ENCODE assay signal across 8 cellular contexts in genomic region chr22:21642584-21643448, GRCh38. TPM values are rescaled to one million over a fixed set of nuclear protein-coding genes. Genes with fewer than 3 reads are reported as not detected.
DNase-seq lines count a peak whose midpoint lies in the region; ATAC-seq and TF ChIP-seq lines count a peak whose summit lies in the region.

No MANE protein-coding gene starts in this region.

- H3K27me3 ChIP-seq in OCI-LY1 (ENCODE audit: insufficient read depth, low read length) (no peaks in the 10 kb centered on the region), neuron (ENCODE audit: insufficient read depth, low read length) (no peaks in the 10 kb centered on the region), vagina (no peaks in the 10 kb centered on the region)

- no peaks in the 10 kb centered on the region for H3K9me3 ChIP-seq in OCI-LY1 (ENCODE audit: low read length)
- no peaks in the 10 kb centered on the region for H3K9me3 ChIP-seq in neuron (ENCODE audit: low read length)
- no peaks in the 10 kb centered on the region for H3K9me3 ChIP-seq in vagina

- peak overlapping the region; percentile 80 for H3K4me3 Mint-ChIP-seq in HFFc6
- H3K4me3 Mint-ChIP-seq in activated T-cell treated with anti-CD3 and anti-CD28 coated beads, Interleukin-2, amount 50 U/mL, for 72 hours: peak overlapping the region; percentile 66 to 97

- H3K4me1 ChIP-seq in OCI-LY1 (ENCODE audit: insufficient read depth, low read length, severe bottlenecking) (peaks cover 24% of the 10 kb centered on the region), neuron (ENCODE audit: insufficient read depth, low read length) (peaks cover 24% of the 10 kb centered on the region), vagina (peaks cover 29% of the 10 kb centered on the region)

- peak overlapping the region; percentile 96 for H3K4me2 ChIP-seq in OCI-LY1 (ENCODE audit: low read length)

- H2AFZ ChIP-seq in OCI-LY1 (ENCODE audit: low read length): no peak overlapping the region
- peak overlapping the region; percentile 77 for H2AFZ ChIP-seq in neuron (ENCODE audit: low read depth, low read length)

- peak; percentile 4 to 8 for ATAC-seq in activated T-cell treated with anti-CD3 and anti-CD28 coated beads, Interleukin-2, amount 50 U/mL, for 72 hours (replicated peaks in 1 of 2)
- no peak for ATAC-seq in HG03280 (IDR thresholded peaks at IDR 0.05; ENCODE audit: unreplicated experiment)

- peak overlapping the region; percentile 48 for H3K27ac ChIP-seq in OCI-LY1 (ENCODE audit: low read depth, low read length, poor library complexity, severe bottlenecking)
- H3K27ac ChIP-seq in vagina: peak overlapping the region; percentile 15

- H3K36me3 ChIP-seq in OCI-LY1 (ENCODE audit: insufficient read depth, low read length): peaks cover 32% of the 10 kb centered on the region
- peaks cover 9% of the 10 kb centered on the region for H3K36me3 ChIP-seq in neuron (ENCODE audit: insufficient read depth, low read length)
- no peaks in the 10 kb centered on the region for H3K36me3 ChIP-seq in vagina

- no peaks in the 10 kb centered on the region; the same call in 1 of the 2 replicates for H3K27me3 Mint-ChIP-seq in HFFc6 (ENCODE audit: insufficient read depth)
- H3K27me3 Mint-ChIP-seq in activated T-cell treated with anti-CD3 and anti-CD28 coated beads, Interleukin-2, amount 50 U/mL, for 72 hours (ENCODE audit: low read depth): peaks cover 9% of the 10 kb centered on the region

- no peaks in the 10 kb centered on the region for H3F3A ChIP-seq in OCI-LY1 (ENCODE audit: insufficient read depth, low read length)

- no peaks in the 10 kb centered on the region for H4K20me1 ChIP-seq in OCI-LY1 (ENCODE audit: insufficient read depth, low read length)

- H3K36me3 Mint-ChIP-seq in HFFc6 (ENCODE audit: low read depth): no peaks in the 10 kb centered on the region
- H3K36me3 Mint-ChIP-seq in activated T-cell treated with anti-CD3 and anti-CD28 coated beads, Interleukin-2, amount 50 U/mL, for 72 hours (ENCODE audit: insufficient read depth in 2 of 2): peaks cover 2 to 4% of the 10 kb centered on the region in 2 donors

- H3K79me2 ChIP-seq in OCI-LY1 (ENCODE audit: insufficient read depth, low read length): peaks cover 4% of the 10 kb centered on the region; the same call in 1 of the 2 replicates

- H3K9ac ChIP-seq in OCI-LY1 (ENCODE audit: low read length): peak overlapping the region; percentile 85

- H3K9me3 Mint-ChIP-seq in HFFc6: no peaks in the 10 kb centered on the region
- H3K9me3 Mint-ChIP-seq in activated T-cell treated with anti-CD3 and anti-CD28 coated beads, Interleukin-2, amount 50 U/mL, for 72 hours: no peaks in the 10 kb centered on the region

- no peak for TF ChIP-seq POLR2A in vagina (IDR thresholded peaks at IDR 0.05)

- H3K4me1 Mint-ChIP-seq in HFFc6 (ENCODE audit: low read depth): peaks cover 31% of the 10 kb centered on the region
- H3K4me1 Mint-ChIP-seq in activated T-cell treated with anti-CD3 and anti-CD28 coated beads, Interleukin-2, amount 50 U/mL, for 72 hours (ENCODE audit: low read depth): peaks cover 22% of the 10 kb centered on the region

- intact Hi-C loops in vagina (cut with DNase I): no loop called here

- H3K4me3 ChIP-seq in OCI-LY1 (ENCODE audit: low read depth, low read length, poor library complexity, severe bottlenecking) (peak overlapping the region; percentile 80), fibroblast of pulmonary artery (replicated peaks; ENCODE audit: low read depth, low read length) (peak overlapping the region; percentile 75), neuron (ENCODE audit: low read length) (peak overlapping the region; percentile 88), vagina (peak overlapping the region; percentile 80 to 85)

- peak overlapping the region; percentile 85 for H3K27ac Mint-ChIP-seq in HFFc6
- peak overlapping the region; percentile 44 for H3K27ac Mint-ChIP-seq in activated T-cell treated with anti-CD3 and anti-CD28 coated beads, Interleukin-2, amount 50 U/mL, for 72 hours

- TF ChIP-seq CTCF in HFFc6 (IDR thresholded peaks at IDR 0.05): peak; percentile 76
- TF ChIP-seq CTCF in OCI-LY1 (IDR thresholded peaks at IDR 0.05; ENCODE audit: low read length): peak; percentile 81
- TF ChIP-seq CTCF in fibroblast of pulmonary artery (IDR thresholded peaks at IDR 0.05; ENCODE audit: low read length, missing control alignments): peak; percentile 63
- peak in 1 of 3 experiments; percentile 25 for TF ChIP-seq CTCF in vagina (IDR thresholded peaks at IDR 0.05)

- H3K9me2 ChIP-seq in OCI-LY1 (ENCODE audit: low read depth, low read length): no peaks in the 10 kb centered on the region

- DNase-seq in COR-L47 (lab: John Stamatoyannopoulos, UW): peak; percentile 80
- peak; percentile 45 for DNase-seq in HFFc6
- DNase-seq in activated T-cell treated with anti-CD3 and anti-CD28 coated beads, Interleukin-2, amount 50 U/mL, for 72 hours: peak; percentile 70 to 71
- peak; percentile 52 for DNase-seq in fibroblast of pulmonary artery (ENCODE audit: low read depth)
- no peak for DNase-seq in vagina (ENCODE audit: extremely low spot score in 2 of 2)

RNA-seq across cellular contexts. Expression of gene SDF2L1, which starts 0.7 kb away (rescaled TPM):
- total RNA-seq in HFFc6 (2021; fragmentation: NEBNext Ultra II Directional; extraction: Animal tissue kit (Norgen Biotek cat#: 25700)): 10 to 100 TPM; 49.1 to 63.5 (median 55.6) TPM
- 10 to 100 TPM; 22.8 to 29.9 TPM for total RNA-seq in activated T-cell treated with anti-CD3 and anti-CD28 coated beads, Interleukin-2, amount 50 U/mL, for 72 hours
- total RNA-seq in vagina: 33.9 TPM

RNA-seq across cellular contexts. Expression of gene CCDC116, which starts 10.3 kb away (rescaled TPM):
- total RNA-seq in HFFc6 (2021; fragmentation: NEBNext Ultra II Directional; extraction: Animal tissue kit (Norgen Biotek cat#: 25700)): under 1 TPM; 0.16 to 0.33 (median 0.23) TPM
- total RNA-seq in activated T-cell treated with anti-CD3 and anti-CD28 coated beads, Interleukin-2, amount 50 U/mL, for 72 hours: under 1 TPM; 0.22 to 0.51 TPM
- not detected for total RNA-seq in vagina

RNA-seq across cellular contexts. Expression of gene YDJC, which starts 13.0 kb away (rescaled TPM):
- 10 to 100 TPM; 18.6 to 29.5 (median 20.0) TPM for total RNA-seq in HFFc6 (2021; fragmentation: NEBNext Ultra II Directional; extraction: Animal tissue kit (Norgen Biotek cat#: 25700))
- total RNA-seq in activated T-cell treated with anti-CD3 and anti-CD28 coated beads, Interleukin-2, amount 50 U/mL, for 72 hours: 10 to 100 TPM; 39.7 to 48.8 TPM
- total RNA-seq in vagina: 22.6 TPM

RNA-seq across cellular contexts. Expression of gene PPIL2, which starts 23.0 kb away (rescaled TPM):
- total RNA-seq in HFFc6 (2021; fragmentation: NEBNext Ultra II Directional; extraction: Animal tissue kit (Norgen Biotek cat#: 25700)): 10 to 100 TPM; 34.9 to 42.2 (median 39.4) TPM
- 10 to 100 TPM; 36.4 to 39.5 TPM for total RNA-seq in activated T-cell treated with anti-CD3 and anti-CD28 coated beads, Interleukin-2, amount 50 U/mL, for 72 hours
- total RNA-seq in vagina: 44.7 TPM

Comparison
In these comparisons a context has a peak if more than half of its experiments do, and no peak if none do; other contexts are left out.
1. DNase-seq: peak in COR-L47 (single experiment), HFFc6 (single experiment), activated T-cell treated with anti-CD3 and anti-CD28 coated beads, Interleukin-2, amount 50 U/mL, for 72 hours (2 of 2) and fibroblast of pulmonary artery (single experiment); none in vagina (0 of 2).
2. Peak in every context shown above with its lines, with median percentiles within 50 percentile points of each other: H3K4me3 ChIP-seq.